Comparison of ENCODE assay signal across 8 cellular contexts in genomic region chr2:66434679-66435548, GRCh38. TPM values are rescaled to one million over a fixed set of nuclear protein-coding genes. Genes with fewer than 3 reads are reported as not detected.
A peak's percentile ranks its signal among the peaks of the same experiment; 100 is the strongest.
DNase-seq lines count a peak whose midpoint lies in the region; ATAC-seq, FAIRE-seq and TF ChIP-seq lines count a peak whose summit lies in the region.

TSS of gene MEIS1 (plus strand) at chr2:66435125. CDS start at chr2:66435857, 732 bp downstream.

- peak within 1 kb of the TSS; percentile 8 for H3K27ac Mint-ChIP-seq in activated naive CD4-positive, alpha-beta T cell treated with anti-CD3 and anti-CD28 coated beads, Interleukin-2, amount 50 U/mL, for 24 hours

- FAIRE-seq in endometrium (lab: Jason Lieb, UNC), result peak; percentile 72

- no peaks in the 10 kb centered on the region for H3K36me3 Mint-ChIP-seq in activated naive CD4-positive, alpha-beta T cell treated with anti-CD3 and anti-CD28 coated beads, Interleukin-2, amount 50 U/mL, for 24 hours

- peaks cover 44% of the 10 kb centered on the region for H3K27me3 ChIP-seq in lower lobe of right lung (ENCODE audit: low read depth)

- H3K4me1 ChIP-seq in lower lobe of right lung, result peaks cover 17% of the 10 kb centered on the region

- peaks cover 6% of the 10 kb centered on the region for H3K36me3 ChIP-seq in lower lobe of right lung

- peak within 1 kb of the TSS; percentile 71 for H3K4me3 ChIP-seq in lower lobe of right lung

- TF ChIP-seq CTCF in lower lobe of right lung (IDR thresholded peaks at IDR 0.05), result no peak

- H3K9me3 ChIP-seq in lower lobe of right lung, result no peaks in the 10 kb centered on the region

- no peaks in the 10 kb centered on the region for H3K9me3 Mint-ChIP-seq in activated naive CD4-positive, alpha-beta T cell treated with anti-CD3 and anti-CD28 coated beads, Interleukin-2, amount 50 U/mL, for 24 hours

- H3K4me3 Mint-ChIP-seq in activated naive CD4-positive, alpha-beta T cell treated with anti-CD3 and anti-CD28 coated beads, Interleukin-2, amount 50 U/mL, for 24 hours, result peak within 1 kb of the TSS; percentile 86

- H3K4me1 Mint-ChIP-seq in activated naive CD4-positive, alpha-beta T cell treated with anti-CD3 and anti-CD28 coated beads, Interleukin-2, amount 50 U/mL, for 24 hours, result peaks cover 27% of the 10 kb centered on the region

- intact Hi-C loops in lower lobe of right lung (cut with DNase I), result no loop called here

- ATAC-seq in HG02798 (IDR thresholded peaks at IDR 0.05; ENCODE audit: poor library complexity, unreplicated experiment) (peak; percentile 76), lower lobe of right lung (peak; percentile 90)

- peak within 1 kb of the TSS; percentile 91 for H3K27ac ChIP-seq in lower lobe of right lung

- peaks cover 68% of the 10 kb centered on the region for H3K27me3 Mint-ChIP-seq in activated naive CD4-positive, alpha-beta T cell treated with anti-CD3 and anti-CD28 coated beads, Interleukin-2, amount 50 U/mL, for 24 hours

- no peak for DNase-seq in activated naive CD4-positive, alpha-beta T cell treated with Interleukin-2 at 50 U/mL for 16 hours
- DNase-seq in NCI-H146 treated with DMSO at 0.1 percent for 48 hours (lab: John Stamatoyannopoulos, UW; ENCODE audit: unreplicated experiment) (peak; percentile 92), T1000 (lab: John Stamatoyannopoulos, UW) (peak; percentile 79), lower lobe of right lung (peak; percentile 85), stromal cell of bone marrow (ENCODE audit: low read depth) (peak; percentile 95)

RNA-seq across cellular contexts. Expression of gene MEIS1, which starts in this region (rescaled TPM):
- total RNA-seq in lower lobe of right lung, result 54.7 TPM
